ENCODE assay signal across 8 cellular contexts in the genomic region with DNA sequence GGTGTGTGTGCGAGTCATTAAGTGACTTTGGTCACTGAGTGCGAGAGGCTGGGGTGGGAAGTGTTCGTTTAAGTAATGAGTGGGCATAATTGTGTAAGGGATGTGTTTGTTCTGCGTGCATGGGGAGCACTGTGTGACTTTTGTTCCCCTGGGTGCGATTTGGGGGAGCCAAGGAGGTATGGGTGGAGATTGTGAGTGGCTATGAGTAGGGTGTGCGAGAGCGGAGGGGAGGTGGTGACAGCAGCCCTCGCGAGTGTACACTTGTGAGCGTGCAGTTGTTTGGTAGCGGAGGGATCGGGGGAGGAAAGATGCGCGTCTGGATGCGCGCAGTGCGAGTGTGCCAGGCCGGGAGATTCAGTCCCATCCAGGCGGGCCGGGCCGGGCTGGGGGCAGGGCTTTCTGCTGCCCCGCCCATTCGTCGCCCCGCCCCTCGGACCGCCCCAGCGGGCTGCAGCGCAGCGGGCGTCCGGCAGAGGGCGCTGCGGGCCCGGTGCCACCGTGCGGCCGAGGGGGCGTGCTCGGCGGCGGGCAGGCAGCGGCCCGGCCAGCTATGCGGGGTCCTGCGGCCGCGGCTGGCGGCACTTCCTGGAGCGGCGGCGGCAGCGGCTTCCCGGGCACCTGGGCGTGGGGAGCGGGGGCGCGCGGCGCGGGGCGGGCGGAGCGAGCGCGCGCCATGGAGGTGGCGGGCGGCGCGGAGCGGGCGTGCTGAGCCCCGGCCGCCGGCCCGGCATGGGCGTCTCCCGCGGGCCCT. TPM values are rescaled to one million over a fixed set of nuclear protein-coding genes. Genes with fewer than 3 reads are reported as not detected.
DNase-seq lines count a peak whose midpoint lies in the region; ATAC-seq and TF ChIP-seq lines count a peak whose summit lies in the region.

A gene with protein sequence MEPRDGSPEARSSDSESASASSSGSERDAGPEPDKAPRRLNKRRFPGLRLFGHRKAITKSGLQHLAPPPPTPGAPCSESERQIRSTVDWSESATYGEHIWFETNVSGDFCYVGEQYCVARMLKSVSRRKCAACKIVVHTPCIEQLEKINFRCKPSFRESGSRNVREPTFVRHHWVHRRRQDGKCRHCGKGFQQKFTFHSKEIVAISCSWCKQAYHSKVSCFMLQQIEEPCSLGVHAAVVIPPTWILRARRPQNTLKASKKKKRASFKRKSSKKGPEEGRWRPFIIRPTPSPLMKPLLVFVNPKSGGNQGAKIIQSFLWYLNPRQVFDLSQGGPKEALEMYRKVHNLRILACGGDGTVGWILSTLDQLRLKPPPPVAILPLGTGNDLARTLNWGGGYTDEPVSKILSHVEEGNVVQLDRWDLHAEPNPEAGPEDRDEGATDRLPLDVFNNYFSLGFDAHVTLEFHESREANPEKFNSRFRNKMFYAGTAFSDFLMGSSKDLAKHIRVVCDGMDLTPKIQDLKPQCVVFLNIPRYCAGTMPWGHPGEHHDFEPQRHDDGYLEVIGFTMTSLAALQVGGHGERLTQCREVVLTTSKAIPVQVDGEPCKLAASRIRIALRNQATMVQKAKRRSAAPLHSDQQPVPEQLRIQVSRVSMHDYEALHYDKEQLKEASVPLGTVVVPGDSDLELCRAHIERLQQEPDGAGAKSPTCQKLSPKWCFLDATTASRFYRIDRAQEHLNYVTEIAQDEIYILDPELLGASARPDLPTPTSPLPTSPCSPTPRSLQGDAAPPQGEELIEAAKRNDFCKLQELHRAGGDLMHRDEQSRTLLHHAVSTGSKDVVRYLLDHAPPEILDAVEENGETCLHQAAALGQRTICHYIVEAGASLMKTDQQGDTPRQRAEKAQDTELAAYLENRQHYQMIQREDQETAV (plus strand): TSS at position 578 of the 751 bp plus-strand sequence. CDS start 197 bp downstream, outside the sequence.

- peak within 1 kb of the TSS; percentile 61 for H3K4me3 ChIP-seq in endocrine pancreas (ENCODE audit: control insufficient read depth, insufficient read depth, low read length)

- no peaks in the 10 kb centered on the region for H3K9me3 Mint-ChIP-seq in activated CD8-positive, alpha-beta memory T cell treated with anti-CD3 and anti-CD28 coated beads, Interleukin-2, amount 10 ng/mL, durations not matched to agents 7 days and 5 days (ENCODE audit: low read depth)

- peaks cover 66% of the 10 kb centered on the region for H3K4me1 Mint-ChIP-seq in activated CD8-positive, alpha-beta memory T cell treated with anti-CD3 and anti-CD28 coated beads, Interleukin-2, amount 10 ng/mL, durations not matched to agents 7 days and 5 days

- DNase-seq in GM19238 (ENCODE audit: insufficient read length, low spot score) (peak; percentile 93), NOMO-1 treated with DMSO at 0.1 percent for 48 hours (lab: John Stamatoyannopoulos, UW; ENCODE audit: unreplicated experiment) (peak; percentile 74), mesenteric fat pad (ENCODE audit: low spot score) (peak; percentile 97)
- peak; percentile 88 for DNase-seq in activated CD8-positive, alpha-beta memory T cell treated with anti-CD3 and anti-CD28 coated beads, Interleukin-2, amount 10 ng/mL, durations not matched to agents 7 days and 5 days
- peak; percentile 91 for DNase-seq in stimulated activated CD8-positive, alpha-beta memory T cell treated with anti-CD3 and anti-CD28 coated beads, Interleukin-15, amount 100 ng/mL, for 24 hours (ENCODE audit: low read depth)

- CTCF ChIA-PET in activated CD8-positive, alpha-beta memory T cell treated with anti-CD3 and anti-CD28 coated beads, Interleukin-2, amount 10 ng/mL, durations not matched to agents 7 days and 5 days (lab: Charles Lee), result interaction anchor here (1.0 to 18.5 kb wide), 4 partner anchors 17 to 40 kb away, joined by 3 to 444 read pairs (median 8); partner anchors contain the start of gene MDK

- peak within 1 kb of the TSS; percentile 89 for H3K9ac ChIP-seq in endocrine pancreas (ENCODE audit: control insufficient read depth, insufficient read depth, low read length)

- no peaks in the 10 kb centered on the region for H3K27me3 ChIP-seq in endocrine pancreas (ENCODE audit: control insufficient read depth, insufficient read depth, low read length)

- no peaks in the 10 kb centered on the region for H3K36me3 ChIP-seq in endocrine pancreas (ENCODE audit: control insufficient read depth, insufficient read depth, low read length)

- no peaks in the 10 kb centered on the region for H3K4me1 ChIP-seq in endocrine pancreas (ENCODE audit: control insufficient read depth, insufficient read depth, low read length)

- peak within 1 kb of the TSS; percentile 89 for H3K4me3 Mint-ChIP-seq in activated CD8-positive, alpha-beta memory T cell treated with anti-CD3 and anti-CD28 coated beads, Interleukin-2, amount 10 ng/mL, durations not matched to agents 7 days and 5 days

- H3K9me3 ChIP-seq in endocrine pancreas (ENCODE audit: control insufficient read depth, low read length), result no peaks in the 10 kb centered on the region

- ATAC-seq in HG03439 (IDR thresholded peaks at IDR 0.05; ENCODE audit: unreplicated experiment), result peak; percentile 71
- ATAC-seq in activated CD8-positive, alpha-beta memory T cell treated with anti-CD3 and anti-CD28 coated beads, Interleukin-2, amount 10 ng/mL, durations not matched to agents 7 days and 5 days, result peak; percentile 75

- H3K27me3 Mint-ChIP-seq in activated CD8-positive, alpha-beta memory T cell treated with anti-CD3 and anti-CD28 coated beads, Interleukin-2, amount 10 ng/mL, durations not matched to agents 7 days and 5 days, result peaks cover 21% of the 10 kb centered on the region

- peaks cover 3% of the 10 kb centered on the region for H3K36me3 Mint-ChIP-seq in activated CD8-positive, alpha-beta memory T cell treated with anti-CD3 and anti-CD28 coated beads, Interleukin-2, amount 10 ng/mL, durations not matched to agents 7 days and 5 days

- H3K27ac Mint-ChIP-seq in activated CD8-positive, alpha-beta memory T cell treated with anti-CD3 and anti-CD28 coated beads, Interleukin-2, amount 10 ng/mL, durations not matched to agents 7 days and 5 days, result peak within 1 kb of the TSS; percentile 94

- H3K27ac ChIP-seq in C4-2B, result peak within 1 kb of the TSS; percentile 88

- TF ChIP-seq CTCF in C4-2B (conservative IDR thresholded peaks at IDR 0.05), result peak; percentile 100

RNA-seq across cellular contexts. Expression of the gene that starts here (rescaled TPM):
- total RNA-seq in activated CD8-positive, alpha-beta memory T cell treated with anti-CD3 and anti-CD28 coated beads, Interleukin-2, amount 10 ng/mL, durations not matched to agents 7 days and 5 days, result 100 to 1,000 TPM in 1 of 2 experiments, 10 to 100 TPM in 1; 96.9 to 132 TPM
- 54.3 TPM for total RNA-seq in mesenteric fat pad

Comparison
In these comparisons a context has a peak if more than half of its experiments do, and no peak if none do; other contexts are left out.
1. Peak in every context shown above with its lines: DNase-seq, ATAC-seq, H3K4me3 ChIP-seq and H3K27ac ChIP-seq.